In the genomic region with DNA sequence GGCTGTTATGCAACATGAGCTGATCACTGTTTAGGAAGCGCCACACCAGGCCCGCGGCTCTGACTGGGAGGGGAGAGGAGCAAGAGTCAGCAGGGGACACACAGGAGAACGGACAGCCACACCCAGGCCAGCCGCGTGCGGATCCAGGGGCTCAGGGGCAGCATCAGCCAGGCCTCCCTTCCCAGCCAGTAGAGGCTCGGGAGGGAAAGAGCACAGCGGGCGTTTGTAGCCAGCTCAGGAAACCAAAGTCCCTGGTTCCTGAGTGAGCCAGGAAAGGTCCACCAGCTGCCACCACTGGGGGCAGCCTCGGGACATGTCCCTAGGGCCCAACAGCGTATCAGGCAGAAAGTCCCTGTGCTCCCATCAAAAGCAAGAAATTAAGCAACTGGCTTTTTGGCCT, we compare ENCODE assay signal across 8 cellular contexts.
A peak's percentile ranks its signal among the peaks of the same experiment; 100 is the strongest.
DNase-seq lines count a peak whose midpoint lies in the region; ATAC-seq and TF ChIP-seq lines count a peak whose summit lies in the region.

No MANE protein-coding gene starts in this region.

- H3K79me2 ChIP-seq in SK-N-SH (ENCODE audit: insufficient read depth) (no peaks in the 10 kb centered on the region), smooth muscle cell (ENCODE audit: low read depth) (no peaks in the 10 kb centered on the region)

- H3K4me3 ChIP-seq in SK-N-SH (ENCODE audit: low read depth in 2 of 2, low read length in 1 of 2) = no peak overlapping the region
- H3K4me3 ChIP-seq in heart right ventricle = peak overlapping the region in 5 of 10 donors; percentile 0 to 27 (median 11)
- H3K4me3 ChIP-seq in smooth muscle cell = no peak overlapping the region

- peak overlapping the region; percentile 28 for H3K27ac Mint-ChIP-seq in activated CD4-positive, alpha-beta T cell treated with anti-CD3 and anti-CD28 coated beads, Interleukin-2, amount 10 ng/mL, durations not matched to agents 7 days and 5 days

- intact Hi-C loops in heart right ventricle (cut with DNase I) = loop anchor here in 4 of 10 donors (5.0 kb wide), 2 partner anchors 74 to 104 kb away; a partner anchor contains a TSS

- no peak overlapping the region for H3K4me2 ChIP-seq in SK-N-SH
- no peak overlapping the region for H3K4me2 ChIP-seq in smooth muscle cell

- no peak for DNase-seq in activated CD4-positive, alpha-beta T cell treated with anti-CD3 and anti-CD28 coated beads, Interleukin-2, amount 10 ng/mL, durations not matched to agents 7 days and 5 days
- DNase-seq in activated CD4-positive, alpha-beta T cell treated with anti-CD3 and anti-CD28 coated beads for 1 hour = no peak
- DNase-seq in SK-N-SH (peak; percentile 72), heart right ventricle (peak; percentile 58 to 79), smooth muscle cell (lab: John Stamatoyannopoulos, UW; ENCODE audit: unreplicated experiment) (no peak), NCI-H187 (lab: John Stamatoyannopoulos, UW) (no peak), putamen (ENCODE audit: low spot score) (no peak)

- H3K9me3 Mint-ChIP-seq in activated CD4-positive, alpha-beta T cell treated with anti-CD3 and anti-CD28 coated beads, Interleukin-2, amount 10 ng/mL, durations not matched to agents 7 days and 5 days = no peaks in the 10 kb centered on the region

- H3K9ac ChIP-seq in SK-N-SH (no peak overlapping the region), smooth muscle cell (ENCODE audit: low read depth) (no peak overlapping the region)

- no peak overlapping the region for H3K4me3 Mint-ChIP-seq in activated CD4-positive, alpha-beta T cell treated with anti-CD3 and anti-CD28 coated beads, Interleukin-2, amount 10 ng/mL, durations not matched to agents 7 days and 5 days

- H3K4me1 Mint-ChIP-seq in activated CD4-positive, alpha-beta T cell treated with anti-CD3 and anti-CD28 coated beads, Interleukin-2, amount 10 ng/mL, durations not matched to agents 7 days and 5 days = peaks cover 4% of the 10 kb centered on the region

- TF ChIP-seq RAD21 in SK-N-SH (IDR thresholded peaks at IDR 0.05; ENCODE audit: low read length) = peak; percentile 19; the same call in 1 of the 2 replicates

- H3K9me3 ChIP-seq in SK-N-SH (no peaks in the 10 kb centered on the region), heart right ventricle (no peaks in the 10 kb centered on the region), smooth muscle cell (replicated peaks; ENCODE audit: low read depth) (no peaks in the 10 kb centered on the region)

- H3F3A ChIP-seq in SK-N-SH (replicated peaks; ENCODE audit: insufficient read depth) (no peaks in the 10 kb centered on the region), smooth muscle cell (ENCODE audit: low read depth) (no peaks in the 10 kb centered on the region)

- H4K20me1 ChIP-seq in SK-N-SH (ENCODE audit: insufficient read depth) (no peaks in the 10 kb centered on the region), smooth muscle cell (ENCODE audit: low read depth) (peaks cover 4% of the 10 kb centered on the region)

- H3K27ac ChIP-seq in SK-N-SH (ENCODE audit: low read depth in 2 of 2, low read length in 1 of 2) (no peak overlapping the region), heart right ventricle (peak overlapping the region in 9 of 10 donors; percentile 19 to 73 (median 50)), smooth muscle cell (ENCODE audit: low read depth) (no peak overlapping the region)

- ATAC-seq in heart right ventricle (peak; percentile 63 to 89 (median 83)), HG02981 (IDR thresholded peaks at IDR 0.05; ENCODE audit: unreplicated experiment) (no peak)

- no peak for TF ChIP-seq EP300 in SK-N-SH (IDR thresholded peaks at IDR 0.05; ENCODE audit: borderline replicate concordance in 1 of 2, low read depth in 1 of 2, low read length in 1 of 2)

- H2AFZ ChIP-seq in SK-N-SH (ENCODE audit: low read depth) (no peak overlapping the region), smooth muscle cell (ENCODE audit: low read depth) (no peak overlapping the region)

- 97% methylated on average over 5 of the region's 12 CpGs for WGBS in SK-N-SH (ENCODE audit: low lambda C conversion rate)
- 38 to 52% methylated on average over 12 of the region's 12 CpGs for WGBS in heart right ventricle, 2 donors
- WGBS in smooth muscle cell (ENCODE audit: low lambda C conversion rate) = 25% methylated on average over 12 of the region's 12 CpGs

- peak; percentile 41 for TF ChIP-seq CTCF in SK-N-SH (IDR thresholded peaks at IDR 0.05)
- TF ChIP-seq CTCF in heart right ventricle (IDR thresholded peaks at IDR 0.05) = peak; percentile 46 to 70 (median 61)
- peak; percentile 43 for TF ChIP-seq CTCF in smooth muscle cell (IDR thresholded peaks at IDR 0.05; ENCODE audit: borderline replicate concordance, insufficient read depth, poor library complexity, severe bottlenecking)

- peaks cover 0 to 4% of the 10 kb centered on the region in 2 experiments; a peak in 1 of 4 replicates for H3K4me1 ChIP-seq in SK-N-SH (ENCODE audit: control insufficient read depth in 1 of 2, insufficient read depth in 2 of 2, low read depth in 1 of 2, low read length in 1 of 2)
- peaks cover 0 to 30% (median 17%) of the 10 kb centered on the region in 9 donors for H3K4me1 ChIP-seq in heart right ventricle
- H3K4me1 ChIP-seq in smooth muscle cell (ENCODE audit: low read depth) = peaks cover 4% of the 10 kb centered on the region

- POLR2A ChIA-PET in activated CD4-positive, alpha-beta T cell treated with anti-CD3 and anti-CD28 coated beads, Interleukin-2, amount 10 ng/mL, durations not matched to agents 7 days and 5 days (lab: Charles Lee) = no interaction called here
- POLR2A ChIA-PET in SK-N-SH (lab: Yijun Ruan, JAX) = no interaction called here

- CTCF ChIA-PET in activated CD4-positive, alpha-beta T cell treated with anti-CD3 and anti-CD28 coated beads, Interleukin-2, amount 10 ng/mL, durations not matched to agents 7 days and 5 days (lab: Charles Lee) = no interaction called here
- CTCF ChIA-PET in SK-N-SH (lab: Yijun Ruan, JAX) = interaction anchor here (0.9 to 32.5 kb wide), 5 partner anchors 10 to 106 kb away, joined by 3 to 630 read pairs (median 6); no protein-coding TSS in a partner anchor

- no peaks in the 10 kb centered on the region for H3K27me3 Mint-ChIP-seq in activated CD4-positive, alpha-beta T cell treated with anti-CD3 and anti-CD28 coated beads, Interleukin-2, amount 10 ng/mL, durations not matched to agents 7 days and 5 days

- H3K9me2 ChIP-seq in SK-N-SH = no peaks in the 10 kb centered on the region

- peaks cover 3 to 27% of the 10 kb centered on the region in 2 experiments for H3K36me3 ChIP-seq in SK-N-SH (replicated peaks in 1 of 2; ENCODE audit: control insufficient read depth in 1 of 2, insufficient read depth in 2 of 2, low read length in 1 of 2)
- peaks cover 0 to 92% (median 22%) of the 10 kb centered on the region in 9 donors for H3K36me3 ChIP-seq in heart right ventricle
- H3K36me3 ChIP-seq in smooth muscle cell (ENCODE audit: low read depth) = no peaks in the 10 kb centered on the region

- no peaks in the 10 kb centered on the region for H3K36me3 Mint-ChIP-seq in activated CD4-positive, alpha-beta T cell treated with anti-CD3 and anti-CD28 coated beads, Interleukin-2, amount 10 ng/mL, durations not matched to agents 7 days and 5 days (ENCODE audit: low read depth)

- H3K27me3 ChIP-seq in SK-N-SH (ENCODE audit: insufficient read depth) (no peaks in the 10 kb centered on the region), heart right ventricle (no peaks in the 10 kb centered on the region), smooth muscle cell (ENCODE audit: low read depth) (no peaks in the 10 kb centered on the region)

TF ChIP-seq in SK-N-SH, 30 proteins besides CTCF, POLR2A, EP300 and RAD21:
- TF ChIP-seq NFIC (IDR thresholded peaks at IDR 0.05; ENCODE audit: borderline replicate concordance) (no peak), YY1 (IDR thresholded peaks at IDR 0.05; ENCODE audit: low read depth) (no peak), RXRA (IDR thresholded peaks at IDR 0.05; ENCODE audit: borderline replicate concordance, low read depth) (no peak), FOXJ3 (CRISPR knock-in tag; IDR thresholded peaks at IDR 0.05) (no peak), MXI1 (IDR thresholded peaks at IDR 0.05; ENCODE audit: low read depth, low read length) (no peak), TCF12 (IDR thresholded peaks at IDR 0.05) (no peak), NRF1 (IDR thresholded peaks at IDR 0.05; ENCODE audit: low read depth, low read length) (no peak), FOXM1 (IDR thresholded peaks at IDR 0.05; ENCODE audit: low read depth) (no peak), SMC3 (IDR thresholded peaks at IDR 0.05; ENCODE audit: low read depth, low read length) (no peak), CHD2 (IDR thresholded peaks at IDR 0.05; ENCODE audit: low read length, partially characterized antibody) (no peak), RFX5 (IDR thresholded peaks at IDR 0.05; ENCODE audit: low read length) (no peak), MEF2A (IDR thresholded peaks at IDR 0.05; ENCODE audit: borderline replicate concordance, low read depth) (no peak)
- TF ChIP-seq, protein P1, sequence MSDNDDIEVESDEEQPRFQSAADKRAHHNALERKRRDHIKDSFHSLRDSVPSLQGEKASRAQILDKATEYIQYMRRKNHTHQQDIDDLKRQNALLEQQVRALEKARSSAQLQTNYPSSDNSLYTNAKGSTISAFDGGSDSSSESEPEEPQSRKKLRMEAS (IDR thresholded peaks at IDR 0.05; ENCODE audit: low read depth) = no peak
- TF ChIP-seq, protein P2, sequence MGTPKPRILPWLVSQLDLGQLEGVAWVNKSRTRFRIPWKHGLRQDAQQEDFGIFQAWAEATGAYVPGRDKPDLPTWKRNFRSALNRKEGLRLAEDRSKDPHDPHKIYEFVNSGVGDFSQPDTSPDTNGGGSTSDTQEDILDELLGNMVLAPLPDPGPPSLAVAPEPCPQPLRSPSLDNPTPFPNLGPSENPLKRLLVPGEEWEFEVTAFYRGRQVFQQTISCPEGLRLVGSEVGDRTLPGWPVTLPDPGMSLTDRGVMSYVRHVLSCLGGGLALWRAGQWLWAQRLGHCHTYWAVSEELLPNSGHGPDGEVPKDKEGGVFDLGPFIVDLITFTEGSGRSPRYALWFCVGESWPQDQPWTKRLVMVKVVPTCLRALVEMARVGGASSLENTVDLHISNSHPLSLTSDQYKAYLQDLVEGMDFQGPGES (IDR thresholded peaks at IDR 0.05; ENCODE audit: low read depth, low read length) = no peak

Comparison
In these comparisons a context has a peak if more than half of its experiments do, and no peak if none do; other contexts are left out.
1. DNase-seq: peak in SK-N-SH (single experiment) and heart right ventricle (2 of 2); none in activated CD4-positive, alpha-beta T cell treated with anti-CD3 and anti-CD28 coated beads, Interleukin-2, amount 10 ng/mL, durations not matched to agents 7 days and 5 days (single experiment), activated CD4-positive, alpha-beta T cell treated with anti-CD3 and anti-CD28 coated beads for 1 hour (single experiment), smooth muscle cell (single experiment), NCI-H187 (0 of 2) and putamen (single experiment).
2. H3K27ac ChIP-seq: peak in heart right ventricle (9 of 10); none in SK-N-SH (0 of 2) and smooth muscle cell (single experiment).
3. Peak in every context shown above with its lines, with median percentiles within 50 percentile points of each other: CTCF ChIP-seq.